10 cellular contexts compared by ENCODE assay signal in the genomic region with DNA sequence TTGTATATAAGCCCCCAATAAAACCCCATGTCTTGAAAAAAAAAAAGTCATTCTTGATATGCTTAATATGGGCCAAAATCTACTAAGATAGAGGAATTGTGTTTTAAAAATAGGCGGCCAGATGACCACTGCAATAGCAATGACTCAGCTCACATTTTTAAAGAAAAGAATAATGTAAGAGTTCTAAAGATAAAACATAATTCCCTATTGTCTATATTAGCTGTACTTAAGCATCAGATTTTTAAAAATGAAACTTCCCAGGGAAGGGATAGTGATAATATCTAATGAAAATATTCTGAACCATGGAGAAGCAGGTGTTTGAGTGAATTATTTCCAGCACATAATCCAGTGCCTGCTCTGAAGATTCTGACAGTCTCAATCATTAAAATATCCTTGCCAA.
"Had no signal": no experiment of that assay in that cellular context is flagged by ENCODE, and none has a peak within 500 bp of the region (broad histone marks: within the 10 kb centered on the region; RNA-seq: fewer than 3 reads in every experiment).

No MANE protein-coding gene starts in this region.

- H3K9me3 Mint-ChIP-seq: natural killer cell; stimulated activated naive CD8-positive, alpha-beta T cell treated with anti-CD3 and anti-CD28 coated beads, Interleukin-15, Interleukin-2, amounts not matched to agents 100 ng/mL and 50 ng/mL, for 24 hours had no signal

- H3K4me3 ChIP-seq: mucosa of descending colon, sigmoid colon, testis had no signal

- H3K36me3 ChIP-seq: sigmoid colon had no signal

- DNase-seq: activated naive CD4-positive, alpha-beta T cell treated with anti-CD3 and anti-CD28 coated beads, Interleukin-2, amount 50 U/mL, for 16 hours; left colon; mucosa of descending colon; natural killer cell; occipital lobe; sigmoid colon; stimulated activated CD4-positive, alpha-beta T cell treated with anti-CD3 and anti-CD28 coated beads, Interleukin-4, amount 100 ng/mL, for 24 hours; testis had no signal

- H3K27me3 ChIP-seq: sigmoid colon, testis had no signal

- H3K27ac Mint-ChIP-seq: natural killer cell; stimulated activated naive CD8-positive, alpha-beta T cell treated with anti-CD3 and anti-CD28 coated beads, Interleukin-15, Interleukin-2, amounts not matched to agents 100 ng/mL and 50 ng/mL, for 24 hours had no signal

- H3K4me3 Mint-ChIP-seq: natural killer cell; stimulated activated naive CD8-positive, alpha-beta T cell treated with anti-CD3 and anti-CD28 coated beads, Interleukin-15, Interleukin-2, amounts not matched to agents 100 ng/mL and 50 ng/mL, for 24 hours had no signal

- H3K36me3 Mint-ChIP-seq: natural killer cell had no signal

- ATAC-seq: activated CD4-positive, CD25-positive, alpha-beta regulatory T cell treated with anti-CD3 and anti-CD28 coated beads, Interleukin-2, amount 50 U/mL, for 24 hours; natural killer cell had no signal

- H3K9me3 ChIP-seq: mucosa of descending colon, sigmoid colon, testis had no signal
